ENCODE assay signal across 8 cellular contexts in genomic region chr12:108664338-108665258, GRCh38. TPM values are rescaled to one million over a fixed set of nuclear protein-coding genes. Genes with fewer than 3 reads are reported as not detected.
DNase-seq lines count a peak whose midpoint lies in the region; ATAC-seq and FAIRE-seq lines count a peak whose summit lies in the region.

No MANE protein-coding gene starts in this region.

- peak; percentile 90 for DNase-seq in A172 (ENCODE audit: low spot score)
- peak; percentile 56 for DNase-seq in GM18507 (ENCODE audit: extremely low spot score, insufficient read length, low read depth)
- peak; percentile 68 to 81 for DNase-seq in NCI-H2081 (lab: John Stamatoyannopoulos, UW)
- DNase-seq in UCSD-AML1 (lab: John Stamatoyannopoulos, UW; ENCODE audit: unreplicated experiment) = peak; percentile 76
- peak; percentile 89 for DNase-seq in brain pericyte (ENCODE audit: low read depth, low spot score)
- peak; percentile 75 for DNase-seq in iPS-NIHi11 (ENCODE audit: low spot score)
- peak; percentile 91 for DNase-seq in smooth muscle cell of the brain vasculature (ENCODE audit: low read depth, low spot score)

- peak; percentile 90 for FAIRE-seq in GM18507 (lab: Jason Lieb, UNC)

- peak; percentile 62 for ATAC-seq in HG03025 (IDR thresholded peaks at IDR 0.05; ENCODE audit: low FRiP score, unreplicated experiment)

RNA-seq across cellular contexts. Expression of gene SELPLG, which starts 30.9 kb away (rescaled TPM):
- total RNA-seq in A172 (2014; rRNA removed; shearing (Covaris generic)) = 1.2 and 2.4 TPM in 2 replicates

Comparison
In these comparisons a context has a peak if more than half of its experiments do, and no peak if none do; other contexts are left out.
1. Peak in every context shown above with its lines: DNase-seq and ATAC-seq.